ENCODE assay signal across 15 cellular contexts in the genomic region with DNA sequence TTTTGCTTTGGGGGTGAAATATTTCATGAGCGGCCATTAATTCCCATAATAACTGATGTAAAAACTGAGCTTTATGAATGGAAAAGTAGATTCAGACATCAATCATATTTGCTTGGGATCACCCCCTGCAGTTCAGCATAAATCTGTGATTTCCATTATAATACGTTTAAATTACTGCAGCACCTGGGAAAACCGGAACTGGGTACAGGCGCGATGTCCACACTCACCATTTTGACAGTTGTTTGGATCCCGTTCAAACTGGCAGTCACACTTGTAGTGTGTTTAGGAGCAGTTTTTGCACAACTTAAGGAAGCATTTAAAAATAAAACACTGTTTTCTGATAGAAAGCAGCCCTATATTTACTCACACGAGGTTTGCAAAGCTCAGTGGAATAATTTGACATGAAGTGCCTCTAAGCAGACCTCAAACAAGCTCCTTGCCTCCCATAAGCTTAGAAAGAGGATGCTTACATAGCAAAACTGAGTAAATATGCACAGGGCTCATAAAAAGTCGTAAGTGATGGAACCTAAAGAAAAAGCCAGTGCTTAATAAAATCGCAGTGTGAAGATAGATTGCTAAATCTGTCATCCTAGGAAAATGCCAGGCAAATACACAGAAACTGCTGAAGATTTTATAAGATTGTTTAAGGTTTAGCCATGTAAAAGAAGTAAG.
"Had no signal": no experiment of that assay in that cellular context is flagged by ENCODE, and none has a peak within 500 bp of the region (broad histone marks: within the 10 kb centered on the region; RNA-seq: fewer than 3 reads in every experiment).

No MANE protein-coding gene starts in this region.

- H3K27me3 Mint-ChIP-seq: activated CD4-positive, alpha-beta T cell treated with anti-CD3 and anti-CD28 coated beads, Interleukin-2, amount 10 ng/mL, durations not matched to agents 24 days and 14 days had no signal

- H3K36me3 ChIP-seq: adrenal gland, colonic mucosa, heart left ventricle had no signal

- H3K9me3 ChIP-seq: adrenal gland, colonic mucosa, testis had no signal

- ATAC-seq: stimulated activated naive CD8-positive, alpha-beta T cell treated with anti-CD3 and anti-CD28 coated beads, Interleukin-15, amount 100 ng/mL, for 72 hours; WTC11 had no signal

- H3K4me3 Mint-ChIP-seq: activated CD4-positive, alpha-beta T cell treated with anti-CD3 and anti-CD28 coated beads, Interleukin-2, amount 10 ng/mL, durations not matched to agents 24 days and 14 days; neural crest cell; stimulated activated naive CD8-positive, alpha-beta T cell treated with anti-CD3 and anti-CD28 coated beads, Interleukin-15, amount 100 ng/mL, for 72 hours; WTC11 had no signal

- H3K27ac Mint-ChIP-seq: activated CD4-positive, alpha-beta T cell treated with anti-CD3 and anti-CD28 coated beads, Interleukin-2, amount 10 ng/mL, durations not matched to agents 24 days and 14 days; stimulated activated naive CD8-positive, alpha-beta T cell treated with anti-CD3 and anti-CD28 coated beads, Interleukin-15, amount 100 ng/mL, for 72 hours; WTC11 had no signal

- H3K9me3 Mint-ChIP-seq: activated CD4-positive, alpha-beta T cell treated with anti-CD3 and anti-CD28 coated beads, Interleukin-2, amount 10 ng/mL, durations not matched to agents 24 days and 14 days; stimulated activated naive CD8-positive, alpha-beta T cell treated with anti-CD3 and anti-CD28 coated beads, Interleukin-15, amount 100 ng/mL, for 72 hours had no signal

- H3K4me1 ChIP-seq: testis had no signal

- H3K27ac ChIP-seq: adrenal gland, colonic mucosa, heart left ventricle, testis had no signal

- H3K27me3 ChIP-seq: adrenal gland, colonic mucosa, heart left ventricle, testis had no signal

- DNase-seq: activated CD4-positive, alpha-beta T cell treated with anti-CD3 and anti-CD28 coated beads, Interleukin-2, amount 10 ng/mL, durations not matched to agents 24 days and 14 days; activated naive CD4-positive, alpha-beta T cell treated with Interleukin-2 at 50 U/mL for 16 hours; adrenal gland; caudate nucleus; colonic mucosa; foreskin melanocyte; heart left ventricle; islet precursor cell; mesendoderm; stimulated activated CD4-positive, alpha-beta T cell treated with anti-CD3 and anti-CD28 coated beads, Interleukin-4, amount 100 ng/mL, for 1 hour; stimulated activated CD8-positive, alpha-beta memory T cell treated with anti-CD3 and anti-CD28 coated beads, Interleukin-4, amount 100 ng/mL, for 48 hours; stimulated activated naive CD8-positive, alpha-beta T cell treated with anti-CD3 and anti-CD28 coated beads, Interleukin-15, amount 100 ng/mL, for 72 hours; testis had no signal

- H3K4me3 ChIP-seq: adrenal gland, colonic mucosa, heart left ventricle, testis had no signal

- H3K4me1 Mint-ChIP-seq: activated CD4-positive, alpha-beta T cell treated with anti-CD3 and anti-CD28 coated beads, Interleukin-2, amount 10 ng/mL, durations not matched to agents 24 days and 14 days; neural crest cell; stimulated activated naive CD8-positive, alpha-beta T cell treated with anti-CD3 and anti-CD28 coated beads, Interleukin-15, amount 100 ng/mL, for 72 hours had no signal
